Comparison of ENCODE assay signal across 1 cellular context in the genomic region with DNA sequence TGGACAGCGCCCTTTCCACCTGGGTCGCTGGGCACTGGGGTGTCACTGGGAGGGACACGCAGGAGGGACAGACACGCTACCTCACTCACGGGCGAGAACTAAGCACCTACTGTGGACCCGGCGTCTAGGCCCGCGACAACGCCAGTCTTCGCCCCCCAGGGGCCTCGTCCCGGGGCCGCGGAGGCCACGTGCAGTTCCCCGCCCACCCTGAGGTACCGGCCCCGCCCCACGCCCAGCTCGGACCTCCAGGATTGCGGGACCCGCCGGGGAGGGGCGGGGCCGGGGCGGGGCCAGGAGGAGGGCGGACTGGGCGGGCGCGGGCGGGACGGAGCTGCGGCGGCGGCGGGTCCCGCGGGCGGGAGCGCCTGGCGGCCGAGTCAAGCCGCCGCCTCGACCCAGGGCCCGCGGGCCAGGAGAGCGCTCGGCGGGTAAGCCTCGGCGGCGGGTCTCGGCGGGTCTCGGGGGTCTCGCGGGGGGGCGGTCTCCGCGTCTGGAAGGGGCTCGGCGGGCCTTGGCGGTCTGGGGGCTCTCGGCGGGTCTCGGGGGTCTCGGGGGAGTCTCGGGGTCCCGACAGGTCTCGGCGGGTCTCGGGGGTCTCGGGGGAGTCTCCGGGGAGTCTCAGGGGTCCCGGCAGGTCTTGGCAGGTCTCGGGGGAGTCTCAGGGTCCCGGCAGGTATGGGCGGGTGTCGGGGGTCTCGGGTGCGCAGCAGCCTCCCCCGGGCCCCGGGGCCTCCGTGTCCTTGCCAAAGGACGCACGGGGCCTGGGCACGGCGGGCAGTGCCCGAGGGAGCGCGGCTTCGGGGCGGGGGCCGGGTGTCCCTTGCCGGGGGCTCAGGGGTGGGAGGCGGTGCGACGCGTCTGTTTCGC.
TF ChIP-seq lines count a peak whose summit lies in the region.

A gene with protein sequence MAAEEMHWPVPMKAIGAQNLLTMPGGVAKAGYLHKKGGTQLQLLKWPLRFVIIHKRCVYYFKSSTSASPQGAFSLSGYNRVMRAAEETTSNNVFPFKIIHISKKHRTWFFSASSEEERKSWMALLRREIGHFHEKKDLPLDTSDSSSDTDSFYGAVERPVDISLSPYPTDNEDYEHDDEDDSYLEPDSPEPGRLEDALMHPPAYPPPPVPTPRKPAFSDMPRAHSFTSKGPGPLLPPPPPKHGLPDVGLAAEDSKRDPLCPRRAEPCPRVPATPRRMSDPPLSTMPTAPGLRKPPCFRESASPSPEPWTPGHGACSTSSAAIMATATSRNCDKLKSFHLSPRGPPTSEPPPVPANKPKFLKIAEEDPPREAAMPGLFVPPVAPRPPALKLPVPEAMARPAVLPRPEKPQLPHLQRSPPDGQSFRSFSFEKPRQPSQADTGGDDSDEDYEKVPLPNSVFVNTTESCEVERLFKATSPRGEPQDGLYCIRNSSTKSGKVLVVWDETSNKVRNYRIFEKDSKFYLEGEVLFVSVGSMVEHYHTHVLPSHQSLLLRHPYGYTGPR (plus strand): TSS at position 375 of the 867 bp plus-strand sequence. CDS start 27,533 bp downstream, outside the sequence.

TF ChIP-seq in HepG2, 621 proteins besides CTCF, POLR2A, EP300 and RAD21 (continued from another document and continues in another):
- TF ChIP-seq, protein P1, sequence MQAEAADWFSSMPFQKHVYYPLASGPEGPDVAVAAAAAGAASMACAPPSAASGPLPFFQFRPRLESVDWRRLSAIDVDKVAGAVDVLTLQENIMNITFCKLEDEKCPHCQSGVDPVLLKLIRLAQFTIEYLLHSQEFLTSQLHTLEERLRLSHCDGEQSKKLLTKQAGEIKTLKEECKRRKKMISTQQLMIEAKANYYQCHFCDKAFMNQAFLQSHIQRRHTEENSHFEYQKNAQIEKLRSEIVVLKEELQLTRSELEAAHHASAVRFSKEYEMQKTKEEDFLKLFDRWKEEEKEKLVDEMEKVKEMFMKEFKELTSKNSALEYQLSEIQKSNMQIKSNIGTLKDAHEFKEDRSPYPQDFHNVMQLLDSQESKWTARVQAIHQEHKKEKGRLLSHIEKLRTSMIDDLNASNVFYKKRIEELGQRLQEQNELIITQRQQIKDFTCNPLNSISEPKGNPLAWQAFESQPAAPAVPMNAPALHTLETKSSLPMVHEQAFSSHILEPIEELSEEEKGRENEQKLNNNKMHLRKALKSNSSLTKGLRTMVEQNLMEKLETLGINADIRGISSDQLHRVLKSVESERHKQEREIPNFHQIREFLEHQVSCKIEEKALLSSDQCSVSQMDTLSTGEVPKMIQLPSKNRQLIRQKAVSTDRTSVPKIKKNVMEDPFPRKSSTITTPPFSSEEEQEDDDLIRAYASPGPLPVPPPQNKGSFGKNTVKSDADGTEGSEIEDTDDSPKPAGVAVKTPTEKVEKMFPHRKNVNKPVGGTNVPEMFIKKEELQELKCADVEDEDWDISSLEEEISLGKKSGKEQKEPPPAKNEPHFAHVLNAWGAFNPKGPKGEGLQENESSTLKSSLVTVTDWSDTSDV (CRISPR knock-in tag; IDR thresholded peaks at IDR 0.05), result no peak
- TF ChIP-seq ZNF460 (CRISPR knock-in tag; IDR thresholded peaks at IDR 0.05; ENCODE audit: borderline replicate concordance) (no peak), CEBPB (IDR thresholded peaks at IDR 0.05; ENCODE audit: borderline replicate concordance, low read depth, low read length) (no peak), EEA1 (CRISPR knock-in tag; IDR thresholded peaks at IDR 0.05; ENCODE audit: borderline replicate concordance) (no peak), MEF2D (CRISPR knock-in tag; IDR thresholded peaks at IDR 0.05) (no peak), ZNF570 (CRISPR knock-in tag; IDR thresholded peaks at IDR 0.05; ENCODE audit: borderline replicate concordance) (no peak), ZNF205 (CRISPR knock-in tag; IDR thresholded peaks at IDR 0.05) (no peak), ZNF354B (CRISPR knock-in tag; IDR thresholded peaks at IDR 0.05) (0 out of 2 replicates have a peak, but pooled peaks have one; percentile 74), ZZZ3 (CRISPR knock-in tag; IDR thresholded peaks at IDR 0.05; ENCODE audit: borderline replicate concordance) (no peak), ZNF337 (CRISPR knock-in tag; IDR thresholded peaks at IDR 0.05; ENCODE audit: borderline replicate concordance, low read depth) (no peak), ISL2 (CRISPR knock-in tag; IDR thresholded peaks at IDR 0.05) (peak; percentile 38), HMG20B (CRISPR knock-in tag; conservative IDR thresholded peaks at IDR 0.05) (no peak), TCF7 (IDR thresholded peaks at IDR 0.05; ENCODE audit: low read depth) (no peak), KLF11 (CRISPR knock-in tag; IDR thresholded peaks at IDR 0.05) (peak; percentile 84; the same call in 1 of the 2 replicates), ZNF160 (CRISPR knock-in tag; IDR thresholded peaks at IDR 0.05) (no peak), ZBTB7A (CRISPR knock-in tag; IDR thresholded peaks at IDR 0.05) (peak; percentile 72; the same call in 1 of the 2 replicates), HMG20A (CRISPR knock-in tag; IDR thresholded peaks at IDR 0.05; ENCODE audit: borderline replicate concordance) (no peak), NKX3-1 (CRISPR knock-in tag; IDR thresholded peaks at IDR 0.05) (peak; percentile 37; the same call in 1 of the 2 replicates), ZNF20 (CRISPR knock-in tag; IDR thresholded peaks at IDR 0.05) (0 out of 2 replicates have a peak, but pooled peaks have one; percentile 46), ZNF772 (CRISPR knock-in tag; IDR thresholded peaks at IDR 0.05) (peak; percentile 33; the same call in 1 of the 2 replicates), NFKB2 (CRISPR knock-in tag; IDR thresholded peaks at IDR 0.05; ENCODE audit: borderline replicate concordance) (peak; percentile 65), KDM5A (IDR thresholded peaks at IDR 0.05; ENCODE audit: borderline replicate concordance, low read length) (no peak), ZNF572 (CRISPR knock-in tag; IDR thresholded peaks at IDR 0.05) (no peak), TBX3 (IDR thresholded peaks at IDR 0.05; ENCODE audit: borderline replicate concordance) (no peak), ELF4 (CRISPR knock-in tag; IDR thresholded peaks at IDR 0.05; ENCODE audit: borderline replicate concordance) (no peak), PAWR (CRISPR knock-in tag; IDR thresholded peaks at IDR 0.05; ENCODE audit: borderline replicate concordance) (no peak)
- TF ChIP-seq, protein P2, sequence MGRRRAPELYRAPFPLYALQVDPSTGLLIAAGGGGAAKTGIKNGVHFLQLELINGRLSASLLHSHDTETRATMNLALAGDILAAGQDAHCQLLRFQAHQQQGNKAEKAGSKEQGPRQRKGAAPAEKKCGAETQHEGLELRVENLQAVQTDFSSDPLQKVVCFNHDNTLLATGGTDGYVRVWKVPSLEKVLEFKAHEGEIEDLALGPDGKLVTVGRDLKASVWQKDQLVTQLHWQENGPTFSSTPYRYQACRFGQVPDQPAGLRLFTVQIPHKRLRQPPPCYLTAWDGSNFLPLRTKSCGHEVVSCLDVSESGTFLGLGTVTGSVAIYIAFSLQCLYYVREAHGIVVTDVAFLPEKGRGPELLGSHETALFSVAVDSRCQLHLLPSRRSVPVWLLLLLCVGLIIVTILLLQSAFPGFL (CRISPR knock-in tag; IDR thresholded peaks at IDR 0.05), result no peak
- TF ChIP-seq, protein P3, sequence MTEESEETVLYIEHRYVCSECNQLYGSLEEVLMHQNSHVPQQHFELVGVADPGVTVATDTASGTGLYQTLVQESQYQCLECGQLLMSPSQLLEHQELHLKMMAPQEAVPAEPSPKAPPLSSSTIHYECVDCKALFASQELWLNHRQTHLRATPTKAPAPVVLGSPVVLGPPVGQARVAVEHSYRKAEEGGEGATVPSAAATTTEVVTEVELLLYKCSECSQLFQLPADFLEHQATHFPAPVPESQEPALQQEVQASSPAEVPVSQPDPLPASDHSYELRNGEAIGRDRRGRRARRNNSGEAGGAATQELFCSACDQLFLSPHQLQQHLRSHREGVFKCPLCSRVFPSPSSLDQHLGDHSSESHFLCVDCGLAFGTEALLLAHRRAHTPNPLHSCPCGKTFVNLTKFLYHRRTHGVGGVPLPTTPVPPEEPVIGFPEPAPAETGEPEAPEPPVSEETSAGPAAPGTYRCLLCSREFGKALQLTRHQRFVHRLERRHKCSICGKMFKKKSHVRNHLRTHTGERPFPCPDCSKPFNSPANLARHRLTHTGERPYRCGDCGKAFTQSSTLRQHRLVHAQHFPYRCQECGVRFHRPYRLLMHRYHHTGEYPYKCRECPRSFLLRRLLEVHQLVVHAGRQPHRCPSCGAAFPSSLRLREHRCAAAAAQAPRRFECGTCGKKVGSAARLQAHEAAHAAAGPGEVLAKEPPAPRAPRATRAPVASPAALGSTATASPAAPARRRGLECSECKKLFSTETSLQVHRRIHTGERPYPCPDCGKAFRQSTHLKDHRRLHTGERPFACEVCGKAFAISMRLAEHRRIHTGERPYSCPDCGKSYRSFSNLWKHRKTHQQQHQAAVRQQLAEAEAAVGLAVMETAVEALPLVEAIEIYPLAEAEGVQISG (CRISPR knock-in tag; IDR thresholded peaks at IDR 0.05), result peak; percentile 48; the same call in 1 of the 2 replicates
- TF ChIP-seq, protein P4, sequence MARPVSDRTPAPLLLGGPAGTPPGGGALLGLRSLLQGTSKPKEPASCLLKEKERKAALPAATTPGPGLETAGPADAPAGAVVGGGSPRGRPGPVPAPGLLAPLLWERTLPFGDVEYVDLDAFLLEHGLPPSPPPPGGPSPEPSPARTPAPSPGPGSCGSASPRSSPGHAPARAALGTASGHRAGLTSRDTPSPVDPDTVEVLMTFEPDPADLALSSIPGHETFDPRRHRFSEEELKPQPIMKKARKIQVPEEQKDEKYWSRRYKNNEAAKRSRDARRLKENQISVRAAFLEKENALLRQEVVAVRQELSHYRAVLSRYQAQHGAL (CRISPR knock-in tag; IDR thresholded peaks at IDR 0.05; ENCODE audit: not compliant biosample characterization), result no peak
- TF ChIP-seq, protein P5, sequence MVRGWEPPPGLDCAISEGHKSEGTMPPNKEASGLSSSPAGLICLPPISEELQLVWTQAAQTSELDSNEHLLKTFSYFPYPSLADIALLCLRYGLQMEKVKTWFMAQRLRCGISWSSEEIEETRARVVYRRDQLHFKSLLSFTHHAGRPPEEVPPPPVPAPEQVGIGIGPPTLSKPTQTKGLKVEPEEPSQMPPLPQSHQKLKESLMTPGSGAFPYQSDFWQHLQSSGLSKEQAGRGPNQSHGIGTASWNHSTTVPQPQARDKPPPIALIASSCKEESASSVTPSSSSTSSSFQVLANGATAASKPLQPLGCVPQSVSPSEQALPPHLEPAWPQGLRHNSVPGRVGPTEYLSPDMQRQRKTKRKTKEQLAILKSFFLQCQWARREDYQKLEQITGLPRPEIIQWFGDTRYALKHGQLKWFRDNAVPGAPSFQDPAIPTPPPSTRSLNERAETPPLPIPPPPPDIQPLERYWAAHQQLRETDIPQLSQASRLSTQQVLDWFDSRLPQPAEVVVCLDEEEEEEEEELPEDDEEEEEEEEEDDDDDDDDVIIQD (CRISPR knock-in tag; IDR thresholded peaks at IDR 0.05; ENCODE audit: low read depth), result no peak
- TF ChIP-seq, protein P6, sequence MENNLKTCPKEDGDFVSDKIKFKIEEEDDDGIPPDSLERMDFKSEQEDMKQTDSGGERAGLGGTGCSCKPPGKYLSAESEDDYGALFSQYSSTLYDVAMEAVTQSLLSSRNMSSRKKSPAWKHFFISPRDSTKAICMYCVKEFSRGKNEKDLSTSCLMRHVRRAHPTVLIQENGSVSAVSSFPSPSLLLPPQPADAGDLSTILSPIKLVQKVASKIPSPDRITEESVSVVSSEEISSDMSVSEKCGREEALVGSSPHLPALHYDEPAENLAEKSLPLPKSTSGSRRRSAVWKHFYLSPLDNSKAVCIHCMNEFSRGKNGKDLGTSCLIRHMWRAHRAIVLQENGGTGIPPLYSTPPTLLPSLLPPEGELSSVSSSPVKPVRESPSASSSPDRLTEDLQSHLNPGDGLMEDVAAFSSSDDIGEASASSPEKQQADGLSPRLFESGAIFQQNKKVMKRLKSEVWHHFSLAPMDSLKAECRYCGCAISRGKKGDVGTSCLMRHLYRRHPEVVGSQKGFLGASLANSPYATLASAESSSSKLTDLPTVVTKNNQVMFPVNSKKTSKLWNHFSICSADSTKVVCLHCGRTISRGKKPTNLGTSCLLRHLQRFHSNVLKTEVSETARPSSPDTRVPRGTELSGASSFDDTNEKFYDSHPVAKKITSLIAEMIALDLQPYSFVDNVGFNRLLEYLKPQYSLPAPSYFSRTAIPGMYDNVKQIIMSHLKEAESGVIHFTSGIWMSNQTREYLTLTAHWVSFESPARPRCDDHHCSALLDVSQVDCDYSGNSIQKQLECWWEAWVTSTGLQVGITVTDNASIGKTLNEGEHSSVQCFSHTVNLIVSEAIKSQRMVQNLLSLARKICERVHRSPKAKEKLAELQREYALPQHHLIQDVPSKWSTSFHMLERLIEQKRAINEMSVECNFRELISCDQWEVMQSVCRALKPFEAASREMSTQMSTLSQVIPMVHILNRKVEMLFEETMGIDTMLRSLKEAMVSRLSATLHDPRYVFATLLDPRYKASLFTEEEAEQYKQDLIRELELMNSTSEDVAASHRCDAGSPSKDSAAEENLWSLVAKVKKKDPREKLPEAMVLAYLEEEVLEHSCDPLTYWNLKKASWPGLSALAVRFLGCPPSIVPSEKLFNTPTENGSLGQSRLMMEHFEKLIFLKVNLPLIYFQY (CRISPR knock-in tag; IDR thresholded peaks at IDR 0.05; ENCODE audit: borderline replicate concordance), result no peak
- TF ChIP-seq, protein P7, sequence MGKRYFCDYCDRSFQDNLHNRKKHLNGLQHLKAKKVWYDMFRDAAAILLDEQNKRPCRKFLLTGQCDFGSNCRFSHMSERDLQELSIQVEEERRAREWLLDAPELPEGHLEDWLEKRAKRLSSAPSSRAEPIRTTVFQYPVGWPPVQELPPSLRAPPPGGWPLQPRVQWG (CRISPR knock-in tag; IDR thresholded peaks at IDR 0.05; ENCODE audit: borderline replicate concordance, low read depth), result no peak
